23 cellular contexts compared by ENCODE assay signal in the genomic region with DNA sequence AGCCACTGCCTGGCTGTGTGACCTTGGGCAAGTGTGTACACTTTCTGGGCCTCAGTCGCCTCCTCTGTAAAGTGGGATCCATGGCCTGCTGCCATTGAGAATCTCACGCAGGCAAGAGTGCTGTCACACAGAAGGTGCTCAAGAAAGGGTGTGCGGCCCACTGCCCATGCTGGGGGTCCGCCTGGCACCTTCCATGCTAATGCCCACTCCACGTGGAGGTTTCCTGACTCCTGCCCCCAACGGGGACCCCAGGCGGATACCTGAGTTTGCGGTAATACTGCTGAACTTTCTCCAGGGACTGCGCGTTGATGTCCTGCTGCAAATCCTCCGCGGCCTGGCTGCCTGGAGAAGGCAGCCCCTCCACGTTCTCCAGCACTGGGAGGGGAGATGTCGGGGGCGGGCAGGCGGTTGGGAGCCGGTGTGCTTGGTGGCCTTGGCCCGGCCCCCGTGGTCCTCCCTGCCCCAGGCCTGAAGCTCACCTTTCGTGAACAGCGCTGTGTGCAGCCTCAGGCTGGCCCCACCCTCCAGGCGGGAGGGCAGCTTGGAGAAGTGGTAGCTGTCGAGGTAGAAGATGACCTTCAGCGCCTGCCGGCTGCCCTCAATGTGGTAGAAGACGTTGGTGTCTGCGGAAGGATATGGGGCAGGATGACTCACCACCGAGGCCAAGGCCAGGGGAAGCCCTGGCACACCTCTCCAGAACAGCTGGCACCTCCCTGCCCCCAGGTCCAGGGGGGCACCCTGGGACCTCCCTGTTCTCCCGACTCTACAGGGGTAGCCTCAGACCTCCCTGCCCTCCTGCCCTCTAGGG.
A peak's percentile ranks its signal among the peaks of the same experiment; 100 is the strongest.
DNase-seq lines count a peak whose midpoint lies in the region; ATAC-seq and TF ChIP-seq lines count a peak whose summit lies in the region.
"Had no signal": no experiment of that assay in that cellular context is flagged by ENCODE, and none has a peak within 500 bp of the region (broad histone marks: within the 10 kb centered on the region; RNA-seq: fewer than 3 reads in every experiment).

No MANE protein-coding gene starts in this region.

- intact Hi-C loops in spleen (cut with DNase I; ENCODE audit: low total_unique reads), result no loop called here

- H3K9me3 ChIP-seq in RWPE2 (ENCODE audit: severe bottlenecking) (no peaks in the 10 kb centered on the region), spleen (no peaks in the 10 kb centered on the region)
- H3K9me3 ChIP-seq: suprapubic skin had no signal

- H3K4me1 Mint-ChIP-seq in activated T-cell treated with anti-CD3 and anti-CD28 coated beads, Interleukin-2, amount 50 U/mL, for 24 hours (ENCODE audit: low read depth), result peaks cover 2% of the 10 kb centered on the region
- peaks cover 35% of the 10 kb centered on the region for H3K4me1 Mint-ChIP-seq in glutamatergic neuron (ENCODE audit: low read depth, unreplicated experiment)
- H3K4me1 Mint-ChIP-seq: activated naive CD4-positive, alpha-beta T cell treated with anti-CD3 and anti-CD28 coated beads, Interleukin-2, amount 50 U/mL, for 24 hours had no signal

- H3K27me3 ChIP-seq in RWPE2 (ENCODE audit: insufficient read depth, poor library complexity, severe bottlenecking) (no peaks in the 10 kb centered on the region), spleen (replicated peaks in 1 of 7) (no peaks in the 10 kb centered on the region)
- H3K27me3 ChIP-seq: cardiac muscle cell, suprapubic skin had no signal

- peak overlapping the region; percentile 59 for H3K27ac Mint-ChIP-seq in activated T-cell treated with anti-CD3 and anti-CD28 coated beads, Interleukin-2, amount 50 U/mL, for 24 hours
- H3K27ac Mint-ChIP-seq in glutamatergic neuron (ENCODE audit: unreplicated experiment), result peak overlapping the region; percentile 97
- H3K27ac Mint-ChIP-seq: activated CD8-positive, alpha-beta memory T cell treated with anti-CD3 and anti-CD28 coated beads, Interleukin-2, amount 10 ng/mL, durations not matched to agents 7 days and 5 days; activated naive CD4-positive, alpha-beta T cell treated with anti-CD3 and anti-CD28 coated beads, Interleukin-2, amount 50 U/mL, for 24 hours; activated T-helper 1 cell treated with anti-CD3 and anti-CD28 coated beads, Interleukin-12 subunit alpha, Interleukin-12 subunit beta, Interleukin-2, Interleukin-4 antibody, amounts not matched to agents 30 ng/mL and 10 ng/mL and 1 ng/mL, durations not matched to agents 14 hours and 24 hours and 36 hours had no signal

- H3K4me3 ChIP-seq in RWPE2 (ENCODE audit: severe bottlenecking) (no peak overlapping the region), spleen (no peak overlapping the region)
- H3K4me3 ChIP-seq: cardiac muscle cell, lung, suprapubic skin had no signal

- no peaks in the 10 kb centered on the region for H3K4me1 ChIP-seq in RWPE2 (ENCODE audit: insufficient read depth, poor library complexity, severe bottlenecking)
- H3K4me1 ChIP-seq in spleen, result peaks cover 0 to 18% (median 0%) of the 10 kb centered on the region in 6 donors
- H3K4me1 ChIP-seq: suprapubic skin had no signal

- no peaks in the 10 kb centered on the region for H3K36me3 ChIP-seq in RWPE2 (ENCODE audit: low read depth)
- peaks cover 0 to 100% (median 89%) of the 10 kb centered on the region in 6 donors for H3K36me3 ChIP-seq in spleen
- H3K36me3 ChIP-seq: cardiac muscle cell had no signal

- H3K36me3 Mint-ChIP-seq in activated T-cell treated with anti-CD3 and anti-CD28 coated beads, Interleukin-2, amount 50 U/mL, for 24 hours (ENCODE audit: low read depth), result peaks cover 71% of the 10 kb centered on the region
- peaks cover 6% of the 10 kb centered on the region for H3K36me3 Mint-ChIP-seq in glutamatergic neuron (ENCODE audit: unreplicated experiment)

- no peak for DNase-seq in activated T-cell treated with anti-CD3 and anti-CD28 coated beads, Interleukin-2, amount 50 U/mL, for 24 hours
- DNase-seq in activated T-cell treated with anti-CD3 and anti-CD28 coated beads, Interleukin-2, amount 50 U/mL, for 1 hour, result no peak
- DNase-seq in RWPE2 (ENCODE audit: low spot score) (peak; percentile 78), glutamatergic neuron (no peak), spleen (peak; percentile 63), ecto neural progenitor cell (ENCODE audit: low spot score) (no peak), NCI-H1092 (lab: John Stamatoyannopoulos, UW) (no peak)
- no peak for DNase-seq in stimulated activated CD4-positive, alpha-beta T cell treated with anti-CD3 and anti-CD28 coated beads, Interleukin-1b, Interleukin-23, amount 100 ng/mL, for 48 hours
- DNase-seq: activated CD4-positive, alpha-beta T cell treated with anti-CD3 and anti-CD28 coated beads for 48 hours; activated CD8-positive, alpha-beta memory T cell treated with anti-CD3 and anti-CD28 coated beads, Interleukin-2, amount 10 ng/mL, durations not matched to agents 7 days and 5 days; C1 segment of cervical spinal cord; Calu3; kidney glomerular epithelial cell; NCI-H1092 treated with DMSO at 0.1 percent for 48 hours; NCI-H1930; NCI-H526 treated with DMSO at 0.1 percent for 48 hours; PC-3; SHP77 treated with DMSO at 0.1 percent for 48 hours had no signal

- WGBS in spleen, 5 donors, result 78 to 88% (median 87%) methylated on average over 19 to 29 of the region's 29 CpGs

- TF ChIP-seq POLR2A in spleen (IDR thresholded peaks at IDR 0.05), result no peak

- H3K4me3 Mint-ChIP-seq in activated T-cell treated with anti-CD3 and anti-CD28 coated beads, Interleukin-2, amount 50 U/mL, for 24 hours, result no peak overlapping the region
- H3K4me3 Mint-ChIP-seq in glutamatergic neuron (ENCODE audit: unreplicated experiment), result peak overlapping the region; percentile 55
- H3K4me3 Mint-ChIP-seq: activated CD8-positive, alpha-beta memory T cell treated with anti-CD3 and anti-CD28 coated beads, Interleukin-2, amount 10 ng/mL, durations not matched to agents 7 days and 5 days; activated naive CD4-positive, alpha-beta T cell treated with anti-CD3 and anti-CD28 coated beads, Interleukin-2, amount 50 U/mL, for 24 hours; activated T-helper 1 cell treated with anti-CD3 and anti-CD28 coated beads, Interleukin-12 subunit alpha, Interleukin-12 subunit beta, Interleukin-2, Interleukin-4 antibody, amounts not matched to agents 30 ng/mL and 10 ng/mL and 1 ng/mL, durations not matched to agents 14 hours and 24 hours and 36 hours had no signal

- no peak for ATAC-seq in RWPE2 (ENCODE audit: low read depth)
- ATAC-seq: activated CD8-positive, alpha-beta memory T cell treated with anti-CD3 and anti-CD28 coated beads, Interleukin-2, amount 10 ng/mL, durations not matched to agents 7 days and 5 days had no signal

- H3K27me3 Mint-ChIP-seq in activated T-cell treated with anti-CD3 and anti-CD28 coated beads, Interleukin-2, amount 50 U/mL, for 24 hours, result no peaks in the 10 kb centered on the region
- H3K27me3 Mint-ChIP-seq in glutamatergic neuron (ENCODE audit: unreplicated experiment), result peaks cover 31% of the 10 kb centered on the region
- H3K27me3 Mint-ChIP-seq: activated CD8-positive, alpha-beta memory T cell treated with anti-CD3 and anti-CD28 coated beads, Interleukin-2, amount 10 ng/mL, durations not matched to agents 7 days and 5 days; activated naive CD4-positive, alpha-beta T cell treated with anti-CD3 and anti-CD28 coated beads, Interleukin-2, amount 50 U/mL, for 24 hours had no signal

- no peaks in the 10 kb centered on the region for H3K9me3 Mint-ChIP-seq in activated T-cell treated with anti-CD3 and anti-CD28 coated beads, Interleukin-2, amount 50 U/mL, for 24 hours
- H3K9me3 Mint-ChIP-seq in glutamatergic neuron (ENCODE audit: unreplicated experiment), result peaks cover 29% of the 10 kb centered on the region
- H3K9me3 Mint-ChIP-seq: activated naive CD4-positive, alpha-beta T cell treated with anti-CD3 and anti-CD28 coated beads, Interleukin-2, amount 50 U/mL, for 24 hours; activated T-helper 1 cell treated with anti-CD3 and anti-CD28 coated beads, Interleukin-12 subunit alpha, Interleukin-12 subunit beta, Interleukin-2, Interleukin-4 antibody, amounts not matched to agents 30 ng/mL and 10 ng/mL and 1 ng/mL, durations not matched to agents 14 hours and 24 hours and 36 hours had no signal

- H3K27ac ChIP-seq in RWPE2 (ENCODE audit: poor library complexity, severe bottlenecking) (no peak overlapping the region), spleen (no peak overlapping the region)
- H3K27ac ChIP-seq: cardiac muscle cell, suprapubic skin had no signal

- TF ChIP-seq CTCF in RWPE2 (IDR thresholded peaks at IDR 0.05; ENCODE audit: poor library complexity, severe bottlenecking) (no peak), glutamatergic neuron (IDR thresholded peaks at IDR 0.05; ENCODE audit: partially characterized antibody, unreplicated experiment) (no peak), spleen (IDR thresholded peaks at IDR 0.05 in 8 of 11, conservative IDR thresholded peaks at IDR 0.05 in 3 of 11) (no peak)

Comparison
In these comparisons a context has a peak if more than half of its experiments do, and no peak if none do; other contexts are left out.
1. DNase-seq: peak in RWPE2 (single experiment) and spleen (single experiment); none in activated T-cell treated with anti-CD3 and anti-CD28 coated beads, Interleukin-2, amount 50 U/mL, for 24 hours (single experiment), activated T-cell treated with anti-CD3 and anti-CD28 coated beads, Interleukin-2, amount 50 U/mL, for 1 hour (single experiment), glutamatergic neuron (single experiment), stimulated activated CD4-positive, alpha-beta T cell treated with anti-CD3 and anti-CD28 coated beads, Interleukin-1b, Interleukin-23, amount 100 ng/mL, for 48 hours (single experiment), ecto neural progenitor cell (single experiment) and NCI-H1092 (single experiment).